In the genomic region with DNA sequence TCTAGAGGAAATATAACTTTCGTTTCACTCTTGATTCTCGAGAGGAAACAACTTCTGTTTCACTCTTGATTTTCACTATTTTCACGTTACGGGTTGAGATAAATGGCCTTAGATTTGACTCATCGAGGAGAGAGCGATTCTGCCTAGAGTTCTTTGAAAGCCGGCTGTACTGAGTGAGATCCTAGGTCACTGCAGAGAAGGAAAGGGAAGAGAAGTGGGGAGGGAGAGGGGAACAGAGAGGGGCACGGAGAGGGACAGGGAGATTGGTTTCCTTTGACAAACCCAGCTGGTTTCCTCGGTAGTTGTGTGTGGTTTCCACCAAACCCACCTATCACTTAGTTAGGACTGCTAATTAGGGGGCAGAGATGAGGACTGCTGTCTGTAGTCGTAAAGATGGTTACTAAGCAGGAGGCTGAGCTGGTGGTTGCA, we compare ENCODE assay signal across 10 cellular contexts. TPM values are rescaled to one million over a fixed set of nuclear protein-coding genes. Genes with fewer than 3 reads are reported as not detected.
DNase-seq lines count a peak whose midpoint lies in the region; ATAC-seq and TF ChIP-seq lines count a peak whose summit lies in the region.
"Had no signal": no experiment of that assay in that cellular context is flagged by ENCODE, and none has a peak within 500 bp of the region (broad histone marks: within the 10 kb centered on the region; RNA-seq: fewer than 3 reads in every experiment).

No MANE protein-coding gene starts in this region.

- peak overlapping the region; percentile 77 for H3K27ac Mint-ChIP-seq in activated B cell treated with CpG ODN at 0.5 μM for 24 hours
- H3K27ac Mint-ChIP-seq in stimulated activated naive CD8-positive, alpha-beta T cell treated with anti-CD3 and anti-CD28 coated beads, Interleukin-15, amount 100 ng/mL, for 72 hours = peak overlapping the region; percentile 29 to 69

- H3K27me3 Mint-ChIP-seq in activated T-cell treated with anti-CD3 and anti-CD28 coated beads, Interleukin-2, amount 50 U/mL, for 4 hours (ENCODE audit: low read depth) = no peaks in the 10 kb centered on the region
- no peaks in the 10 kb centered on the region for H3K27me3 Mint-ChIP-seq in activated B cell treated with CpG ODN at 0.5 μM for 24 hours
- peaks cover 35% of the 10 kb centered on the region for H3K27me3 Mint-ChIP-seq in stimulated activated naive CD8-positive, alpha-beta T cell treated with anti-CD3 and anti-CD28 coated beads, Interleukin-15, amount 100 ng/mL, for 72 hours

- H3K36me3 Mint-ChIP-seq in activated T-cell treated with anti-CD3 and anti-CD28 coated beads, Interleukin-2, amount 50 U/mL, for 4 hours (ENCODE audit: insufficient read depth) = no peaks in the 10 kb centered on the region
- H3K36me3 Mint-ChIP-seq in activated B cell treated with CpG ODN at 0.5 μM for 24 hours (ENCODE audit: low read depth) = no peaks in the 10 kb centered on the region

- intact Hi-C loops in activated B cell treated with CpG ODN at 0.5 μM for 24 hours (cut with micrococcal nuclease) (loop anchor here (5.0 kb wide), 1 partner anchor 162 kb away; a partner anchor contains a TSS), aorta (cut with DNase I) (no loop called here)

- no peaks in the 10 kb centered on the region for H3K4me1 ChIP-seq in aorta (ENCODE audit: control insufficient read depth in 1 of 2, insufficient read depth in 2 of 2, low read length in 2 of 2)

- CTCF ChIA-PET in activated B cell treated with CpG ODN at 0.5 μM for 24 hours (lab: Charles Lee) = no interaction called here

- H3K4me1 Mint-ChIP-seq in activated T-cell treated with anti-CD3 and anti-CD28 coated beads, Interleukin-2, amount 50 U/mL, for 4 hours (ENCODE audit: low read depth) = peaks cover 28% of the 10 kb centered on the region
- peaks cover 27% of the 10 kb centered on the region for H3K4me1 Mint-ChIP-seq in activated B cell treated with CpG ODN at 0.5 μM for 24 hours
- peaks cover 30% of the 10 kb centered on the region for H3K4me1 Mint-ChIP-seq in stimulated activated naive CD8-positive, alpha-beta T cell treated with anti-CD3 and anti-CD28 coated beads, Interleukin-15, amount 100 ng/mL, for 72 hours

- H3K9me3 ChIP-seq in aorta (ENCODE audit: control insufficient read depth, low read length) = no peaks in the 10 kb centered on the region
- H3K9me3 ChIP-seq: MG63 had no signal

- 70 to 72% methylated on average over 10 of the region's 10 CpGs for WGBS in aorta, 2 donors

- POLR2A ChIA-PET in activated B cell treated with CpG ODN at 0.5 μM for 24 hours (lab: Charles Lee) = no interaction called here

- no peak overlapping the region for H3K4me3 ChIP-seq in aorta (ENCODE audit: low read length in 2 of 2)
- H3K4me3 ChIP-seq: MG63 had no signal

- H3K9me3 Mint-ChIP-seq in activated T-cell treated with anti-CD3 and anti-CD28 coated beads, Interleukin-2, amount 50 U/mL, for 4 hours = no peaks in the 10 kb centered on the region
- no peaks in the 10 kb centered on the region for H3K9me3 Mint-ChIP-seq in activated B cell treated with CpG ODN at 0.5 μM for 24 hours
- no peaks in the 10 kb centered on the region for H3K9me3 Mint-ChIP-seq in stimulated activated naive CD8-positive, alpha-beta T cell treated with anti-CD3 and anti-CD28 coated beads, Interleukin-15, amount 100 ng/mL, for 72 hours

- TF ChIP-seq CTCF in activated B cell treated with CpG ODN at 0.5 μM for 24 hours (IDR thresholded peaks at IDR 0.05) = no peak

- DNase-seq in activated T-cell treated with anti-CD3 and anti-CD28 coated beads, Interleukin-2, amount 50 U/mL, for 4 hours = no peak
- DNase-seq in activated T-cell treated with anti-CD3 and anti-CD28 coated beads for 4 hours (no peak), activated B cell treated with CpG ODN at 0.5 μM for 24 hours (no peak), aorta (no peak), islet precursor cell (no peak), NOMO-1 treated with DMSO at 0.1 percent for 48 hours (lab: John Stamatoyannopoulos, UW; ENCODE audit: unreplicated experiment) (no peak)
- peak; percentile 19 to 47 for DNase-seq in stimulated activated naive CD8-positive, alpha-beta T cell treated with anti-CD3 and anti-CD28 coated beads, Interleukin-15, amount 100 ng/mL, for 72 hours
- DNase-seq: left ventricle myocardium superior, MG63 had no signal

- H3K36me3 ChIP-seq in aorta (ENCODE audit: control insufficient read depth in 1 of 2, insufficient read depth in 2 of 2, low read length in 1 of 2) = no peaks in the 10 kb centered on the region
- H3K36me3 ChIP-seq: MG63 had no signal

- no peaks in the 10 kb centered on the region for H3K27me3 ChIP-seq in aorta (ENCODE audit: control insufficient read depth in 1 of 2, insufficient read depth in 2 of 2, low read length in 1 of 2)
- H3K27me3 ChIP-seq: MG63 had no signal

- ATAC-seq in activated T-cell treated with anti-CD3 and anti-CD28 coated beads, Interleukin-2, amount 50 U/mL, for 4 hours = peak; percentile 75 to 77
- ATAC-seq in HG02623 (IDR thresholded peaks at IDR 0.05; ENCODE audit: unreplicated experiment) = peak; percentile 57
- peak; percentile 52 for ATAC-seq in activated B cell treated with CpG ODN at 0.5 μM for 24 hours (ENCODE audit: low read depth)
- peak; percentile 77 for ATAC-seq in stimulated activated naive CD8-positive, alpha-beta T cell treated with anti-CD3 and anti-CD28 coated beads, Interleukin-15, amount 100 ng/mL, for 72 hours
- ATAC-seq in aorta (ENCODE audit: low FRiP score) = no peak
- ATAC-seq: left ventricle myocardium superior had no signal

- H3K27ac ChIP-seq in aorta (ENCODE audit: low read depth in 1 of 2, low read length in 2 of 2) = no peak overlapping the region

- H3K4me3 Mint-ChIP-seq in activated T-cell treated with anti-CD3 and anti-CD28 coated beads, Interleukin-2, amount 50 U/mL, for 4 hours = peak overlapping the region; percentile 68
- H3K4me3 Mint-ChIP-seq in activated B cell treated with CpG ODN at 0.5 μM for 24 hours = peak overlapping the region; percentile 82
- H3K4me3 Mint-ChIP-seq in stimulated activated naive CD8-positive, alpha-beta T cell treated with anti-CD3 and anti-CD28 coated beads, Interleukin-15, amount 100 ng/mL, for 72 hours = peak overlapping the region; percentile 65 to 66

RNA-seq across cellular contexts. Expression of a gene that starts 21.6 kb away (rescaled TPM):
- total RNA-seq in activated T-cell treated with anti-CD3 and anti-CD28 coated beads, Interleukin-2, amount 50 U/mL, for 4 hours = 1 to 10 TPM; 5.0 to 6.0 (median 5.6) TPM
- total RNA-seq in activated B cell treated with CpG ODN at 0.5 μM for 24 hours (10.6 and 11.8 TPM in 2 replicates), aorta (10 to 100 TPM; 19.2 to 21.3 TPM)
- polyA plus RNA-seq in aorta = 10 to 100 TPM; 15.4 to 19.8 TPM

RNA-seq across cellular contexts. Expression of a gene that starts 55.8 kb away (rescaled TPM):
- under 1 TPM; 0.16 to 0.32 (median 0.25) TPM for total RNA-seq in activated T-cell treated with anti-CD3 and anti-CD28 coated beads, Interleukin-2, amount 50 U/mL, for 4 hours
- total RNA-seq in activated B cell treated with CpG ODN at 0.5 μM for 24 hours (0.04 and 0.10 TPM in 2 replicates), aorta (10 to 100 TPM; 63.3 to 69.5 TPM)
- 10 to 100 TPM; 11.0 to 57.5 TPM for polyA plus RNA-seq in aorta

Comparison
In these comparisons a context has a peak if more than half of its experiments do, and no peak if none do; other contexts are left out.
1. DNase-seq: peak in stimulated activated naive CD8-positive, alpha-beta T cell treated with anti-CD3 and anti-CD28 coated beads, Interleukin-15, amount 100 ng/mL, for 72 hours (2 of 2); none in activated T-cell treated with anti-CD3 and anti-CD28 coated beads, Interleukin-2, amount 50 U/mL, for 4 hours (single experiment), activated T-cell treated with anti-CD3 and anti-CD28 coated beads for 4 hours (single experiment), activated B cell treated with CpG ODN at 0.5 μM for 24 hours (single experiment), aorta (0 of 2), islet precursor cell (single experiment) and NOMO-1 treated with DMSO at 0.1 percent for 48 hours (single experiment).
2. RNA of a gene that starts 55.8 kb away (total RNA-seq): 63.3 to 69.5 TPM in aorta; 0.16 to 0.32 TPM in activated T-cell treated with anti-CD3 and anti-CD28 coated beads, Interleukin-2, amount 50 U/mL, for 4 hours and 0.04 to 0.10 TPM in activated B cell treated with CpG ODN at 0.5 μM for 24 hours; every median in the first group is over 10 times any median in the second.
3. Peak in every context shown above with its lines, with median percentiles within 50 percentile points of each other: H3K4me3 Mint-ChIP-seq.